Comparison of ENCODE assay signal across 14 cellular contexts in the genomic region with DNA sequence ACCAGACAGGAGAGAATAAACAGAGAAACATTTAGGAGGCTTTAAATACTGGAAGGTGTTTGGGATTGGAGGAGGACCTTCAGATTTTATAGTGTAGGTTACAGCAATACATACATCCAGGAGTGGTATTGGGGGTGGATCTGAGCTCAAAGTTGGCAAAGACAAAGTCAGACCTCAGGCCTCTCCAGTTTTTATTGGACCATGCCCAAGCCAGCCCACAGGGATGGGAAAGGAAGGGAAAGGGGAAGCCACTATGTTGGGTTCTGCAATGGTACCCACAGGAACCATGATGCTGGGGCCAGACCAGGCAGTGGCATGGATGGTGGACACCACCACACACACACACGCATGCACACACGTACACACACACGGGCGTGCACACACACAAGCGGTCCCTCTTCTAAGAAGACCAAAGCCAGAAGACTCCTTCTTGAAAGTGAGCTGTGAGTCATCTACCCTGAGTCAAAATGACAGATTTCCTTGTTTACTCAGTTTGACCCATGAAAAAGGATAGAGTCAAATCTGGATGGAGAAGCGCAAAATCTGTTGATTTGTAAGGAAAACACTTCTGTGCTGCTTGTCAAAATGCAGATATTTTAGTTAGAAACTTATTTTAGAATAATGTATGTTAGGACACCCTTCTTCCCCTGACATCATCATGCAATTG.
"Had no signal": no experiment of that assay in that cellular context is flagged by ENCODE, and none has a peak within 500 bp of the region (broad histone marks: within the 10 kb centered on the region; RNA-seq: fewer than 3 reads in every experiment).

No MANE protein-coding gene starts in this region.

- DNase-seq: activated CD4-positive, alpha-beta T cell treated with anti-CD3 and anti-CD28 coated beads, Interleukin-2, amount 50 U/mL, for 48 hours; activated CD4-positive, CD25-positive, alpha-beta regulatory T cell treated with anti-CD3 and anti-CD28 coated beads, Interleukin-2, amount 50 U/mL, for 72 hours; activated CD8-positive, alpha-beta memory T cell treated with anti-CD3 and anti-CD28 coated beads, Interleukin-2, amount 10 ng/mL, durations not matched to agents 7 days and 5 days; activated effector memory CD4-positive, alpha-beta T cell treated with anti-CD3 and anti-CD28 coated beads, Interleukin-2, amount 50 U/mL, for 16 hours; activated naive CD8-positive, alpha-beta T cell treated with anti-CD3 and anti-CD28 coated beads for 36 hours; activated T-cell treated with anti-CD3 and anti-CD28 coated beads, Interleukin-2, amount 50 U/mL, for 24 hours; anterior cingulate cortex; esophagus squamous epithelium; naive B cell; small intestine had no signal

- H3K27ac Mint-ChIP-seq: activated CD8-positive, alpha-beta memory T cell treated with anti-CD3 and anti-CD28 coated beads, Interleukin-2, amount 10 ng/mL, durations not matched to agents 7 days and 5 days; activated naive CD8-positive, alpha-beta T cell treated with anti-CD3 and anti-CD28 coated beads for 36 hours; activated T-cell treated with anti-CD3 and anti-CD28 coated beads, Interleukin-2, amount 50 U/mL, for 24 hours had no signal

- H3K36me3 Mint-ChIP-seq: activated CD8-positive, alpha-beta memory T cell treated with anti-CD3 and anti-CD28 coated beads, Interleukin-2, amount 10 ng/mL, durations not matched to agents 7 days and 5 days had no signal

- H3K27ac ChIP-seq: cardiac muscle cell, esophagus squamous epithelium, hepatocyte, tibial nerve had no signal

- H3K36me3 ChIP-seq: cardiac muscle cell, esophagus squamous epithelium, tibial nerve had no signal

- H3K4me3 ChIP-seq: cardiac muscle cell, esophagus squamous epithelium, hepatocyte, lung, tibial nerve had no signal

- H3K4me3 Mint-ChIP-seq: activated CD8-positive, alpha-beta memory T cell treated with anti-CD3 and anti-CD28 coated beads, Interleukin-2, amount 10 ng/mL, durations not matched to agents 7 days and 5 days; activated naive CD8-positive, alpha-beta T cell treated with anti-CD3 and anti-CD28 coated beads for 36 hours; activated T-cell treated with anti-CD3 and anti-CD28 coated beads, Interleukin-2, amount 50 U/mL, for 24 hours; naive B cell had no signal

- H3K27me3 ChIP-seq: cardiac muscle cell, esophagus squamous epithelium, hepatocyte, tibial nerve had no signal

- H3K4me1 ChIP-seq: esophagus squamous epithelium, tibial nerve had no signal

- H3K9me3 ChIP-seq: esophagus squamous epithelium, tibial nerve had no signal

- H3K27me3 Mint-ChIP-seq: activated CD8-positive, alpha-beta memory T cell treated with anti-CD3 and anti-CD28 coated beads, Interleukin-2, amount 10 ng/mL, durations not matched to agents 7 days and 5 days; activated naive CD8-positive, alpha-beta T cell treated with anti-CD3 and anti-CD28 coated beads for 36 hours; activated T-cell treated with anti-CD3 and anti-CD28 coated beads, Interleukin-2, amount 50 U/mL, for 24 hours had no signal
